In the genomic region with DNA sequence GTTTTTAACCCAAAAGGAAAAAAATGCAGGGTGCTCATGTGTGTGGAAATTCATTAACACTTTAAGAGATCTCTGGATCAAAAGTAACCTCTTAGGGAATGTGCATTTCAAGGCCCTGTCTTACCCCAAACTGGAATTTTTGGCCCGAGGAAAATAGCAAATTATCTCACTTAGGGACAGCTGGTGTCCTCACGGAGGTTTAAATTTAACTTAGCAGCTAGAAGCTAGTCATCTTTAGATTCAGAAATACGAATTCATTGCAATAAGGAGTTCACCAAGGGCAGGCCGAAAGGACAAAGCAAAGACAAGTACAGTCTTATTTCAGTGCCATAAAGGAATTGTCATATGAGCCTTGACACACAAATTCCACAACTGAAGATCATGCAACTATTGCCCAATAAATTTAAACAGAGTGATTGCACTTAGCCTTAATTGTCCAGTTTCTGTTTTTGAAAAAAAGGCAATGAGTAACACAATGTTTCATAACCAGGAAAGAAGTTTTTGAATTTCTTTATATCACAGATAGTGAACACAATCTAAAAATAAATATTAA, we compare ENCODE assay signal across 12 cellular contexts. TPM values are rescaled to one million over a fixed set of nuclear protein-coding genes. Genes with fewer than 3 reads are reported as not detected.
DNase-seq lines count a peak whose midpoint lies in the region; ATAC-seq and TF ChIP-seq lines count a peak whose summit lies in the region.
"Had no signal": no experiment of that assay in that cellular context is flagged by ENCODE, and none has a peak within 500 bp of the region (broad histone marks: within the 10 kb centered on the region; RNA-seq: fewer than 3 reads in every experiment).

No MANE protein-coding gene starts in this region.

- DNase-seq in HCEC 1CT (peak; percentile 95), adipocyte (ENCODE audit: low read depth) (peak; percentile 90), right atrium auricular region (ENCODE audit: low spot score) (no peak), stomach (no peak), cerebellar nuclear complex (lab: John Stamatoyannopoulos, UW) (no peak), NCI-H187 treated with DMSO at 0.1 percent for 48 hours (lab: John Stamatoyannopoulos, UW) (no peak)
- no peak for DNase-seq in CD4-positive, alpha-beta T cell
- no peak for DNase-seq in CD8-positive, alpha-beta T cell
- DNase-seq: occipital lobe; stimulated activated naive CD4-positive, alpha-beta T cell had no signal

- H3K27me3 ChIP-seq in adipocyte (replicated peaks; ENCODE audit: control insufficient read depth, insufficient read depth, low read length) (no peaks in the 10 kb centered on the region), right atrium auricular region (no peaks in the 10 kb centered on the region), stomach (no peaks in the 10 kb centered on the region)
- no peaks in the 10 kb centered on the region for H3K27me3 ChIP-seq in CD4-positive, alpha-beta T cell (ENCODE audit: control insufficient read depth, insufficient read depth, low read length)
- no peaks in the 10 kb centered on the region for H3K27me3 ChIP-seq in CD8-positive, alpha-beta T cell (ENCODE audit: insufficient read depth, low read length)

- POLR2A ChIA-PET in CD4-positive, alpha-beta T cell (lab: Charles Lee): no interaction called here
- POLR2A ChIA-PET in CD8-positive, alpha-beta T cell (lab: Charles Lee): no interaction called here

- TF ChIP-seq CTCF in right atrium auricular region (IDR thresholded peaks at IDR 0.05) (no peak), stomach (IDR thresholded peaks at IDR 0.05) (no peak)
- TF ChIP-seq CTCF in CD4-positive, alpha-beta T cell (IDR thresholded peaks at IDR 0.05): no peak
- no peak for TF ChIP-seq CTCF in CD8-positive, alpha-beta T cell (IDR thresholded peaks at IDR 0.05)

- TF ChIP-seq EP300 in stomach (IDR thresholded peaks at IDR 0.05): no peak

- peak overlapping the region; percentile 78 for H3K9ac ChIP-seq in adipocyte (ENCODE audit: low read length)

- WGBS in stomach, 5 donors: 68 to 78% (median 75%) methylated on average over 4 of the region's 4 CpGs

- H3K4me1 Mint-ChIP-seq in CD4-positive, alpha-beta T cell (ENCODE audit: low read depth): no peaks in the 10 kb centered on the region
- no peaks in the 10 kb centered on the region for H3K4me1 Mint-ChIP-seq in CD8-positive, alpha-beta T cell (ENCODE audit: low read depth)

- H3K27ac Mint-ChIP-seq in CD4-positive, alpha-beta T cell: no peak overlapping the region
- H3K27ac Mint-ChIP-seq in CD8-positive, alpha-beta T cell: no peak overlapping the region

- intact Hi-C loops in stomach (cut with DNase I; ENCODE audit: low total_unique reads): no loop called here
- intact Hi-C loops in CD4-positive, alpha-beta T cell (cut with DNase I, micrococcal nuclease): no loop called here
- intact Hi-C loops in CD8-positive, alpha-beta T cell (cut with DNase I, micrococcal nuclease): no loop called here

- peaks cover 9% of the 10 kb centered on the region for H3K9me3 Mint-ChIP-seq in CD4-positive, alpha-beta T cell
- peaks cover 3% of the 10 kb centered on the region for H3K9me3 Mint-ChIP-seq in CD8-positive, alpha-beta T cell

- no peak overlapping the region for H3K4me3 ChIP-seq in adipocyte (ENCODE audit: low read length)
- H3K4me3 ChIP-seq in right atrium auricular region: no peak overlapping the region
- no peak overlapping the region for H3K4me3 ChIP-seq in stomach
- no peak overlapping the region for H3K4me3 ChIP-seq in CD8-positive, alpha-beta T cell (ENCODE audit: low read depth, low read length)
- H3K4me3 ChIP-seq: K562 had no signal

- ATAC-seq in CD4-positive, alpha-beta T cell (ENCODE audit: poor library complexity): no peak
- no peak for ATAC-seq in CD8-positive, alpha-beta T cell
- ATAC-seq: K562 had no signal

- peaks cover 21% of the 10 kb centered on the region for H3K4me1 ChIP-seq in adipocyte (ENCODE audit: control insufficient read depth, insufficient read depth, low read length)
- peaks cover 0 to 17% of the 10 kb centered on the region in 2 donors for H3K4me1 ChIP-seq in right atrium auricular region
- peaks cover 8 to 32% (median 17%) of the 10 kb centered on the region in 4 donors for H3K4me1 ChIP-seq in stomach
- no peaks in the 10 kb centered on the region for H3K4me1 ChIP-seq in CD8-positive, alpha-beta T cell (ENCODE audit: insufficient read depth, low read length)

- no peaks in the 10 kb centered on the region for H3K27me3 Mint-ChIP-seq in CD4-positive, alpha-beta T cell
- no peaks in the 10 kb centered on the region for H3K27me3 Mint-ChIP-seq in CD8-positive, alpha-beta T cell (ENCODE audit: low read depth)

- peak overlapping the region; percentile 12 to 57 for H3K27ac ChIP-seq in right atrium auricular region
- peak overlapping the region in 4 of 5 donors; percentile 38 to 71 (median 56) for H3K27ac ChIP-seq in stomach
- no peak overlapping the region for H3K27ac ChIP-seq in CD4-positive, alpha-beta T cell (ENCODE audit: low read depth, low read length)
- no peak overlapping the region for H3K27ac ChIP-seq in CD8-positive, alpha-beta T cell (ENCODE audit: low read depth, low read length)

- CTCF ChIA-PET in CD4-positive, alpha-beta T cell (lab: Charles Lee): no interaction called here
- CTCF ChIA-PET in CD8-positive, alpha-beta T cell (lab: Charles Lee): no interaction called here

- TF ChIP-seq POLR2A in stomach (IDR thresholded peaks at IDR 0.05): no peak

- H3K36me3 Mint-ChIP-seq in CD4-positive, alpha-beta T cell (ENCODE audit: low read depth): no peaks in the 10 kb centered on the region
- no peaks in the 10 kb centered on the region for H3K36me3 Mint-ChIP-seq in CD8-positive, alpha-beta T cell

- no peak overlapping the region for H3K4me3 Mint-ChIP-seq in CD4-positive, alpha-beta T cell
- no peak overlapping the region for H3K4me3 Mint-ChIP-seq in CD8-positive, alpha-beta T cell

- H3K36me3 ChIP-seq in adipocyte (ENCODE audit: control insufficient read depth, insufficient read depth, low read length, severe bottlenecking) (no peaks in the 10 kb centered on the region), right atrium auricular region (no peaks in the 10 kb centered on the region), stomach (no peaks in the 10 kb centered on the region)
- H3K36me3 ChIP-seq in CD8-positive, alpha-beta T cell (ENCODE audit: insufficient read depth, low read length): no peaks in the 10 kb centered on the region

- H3K9me3 ChIP-seq in adipocyte (ENCODE audit: control insufficient read depth, low read length): peaks cover 11% of the 10 kb centered on the region
- no peaks in the 10 kb centered on the region for H3K9me3 ChIP-seq in right atrium auricular region
- no peaks in the 10 kb centered on the region for H3K9me3 ChIP-seq in stomach
- H3K9me3 ChIP-seq in CD4-positive, alpha-beta T cell (ENCODE audit: control insufficient read depth, low read length): peaks cover 3% of the 10 kb centered on the region
- no peaks in the 10 kb centered on the region for H3K9me3 ChIP-seq in CD8-positive, alpha-beta T cell (ENCODE audit: low read length)

RNA-seq across cellular contexts. Expression of a gene that starts 22.4 kb away (rescaled TPM):
- total RNA-seq in right atrium auricular region (10 to 100 TPM; 58.3 to 61.6 TPM), stomach (100 to 1,000 TPM in 3 of 5 donors, 10 to 100 TPM in 2; 45.9 to 344 (median 103) TPM)
- polyA plus RNA-seq in stomach: 1 to 10 TPM; 4.5 to 7.9 (median 5.6) TPM
- total RNA-seq in CD4-positive, alpha-beta T cell: under 1 TPM; 0.08 TPM
- not detected for total RNA-seq in CD8-positive, alpha-beta T cell
- total RNA-seq: OCI-LY7 had no signal

Comparison
In these comparisons a context has a peak if more than half of its experiments do, and no peak if none do; other contexts are left out.
1. DNase-seq: peak in HCEC 1CT (single experiment) and adipocyte (single experiment); none in right atrium auricular region (single experiment), stomach (single experiment), CD4-positive, alpha-beta T cell (0 of 10), CD8-positive, alpha-beta T cell (0 of 7), cerebellar nuclear complex (0 of 2) and NCI-H187 treated with DMSO at 0.1 percent for 48 hours (single experiment).
2. H3K27ac ChIP-seq: peak in right atrium auricular region (2 of 2) and stomach (4 of 5); none in CD4-positive, alpha-beta T cell (single experiment) and CD8-positive, alpha-beta T cell (single experiment).
3. RNA of a gene that starts 22.4 kb away (total RNA-seq): 45.9 to 344 TPM in stomach and 58.3 to 61.6 TPM in right atrium auricular region; 0.08 TPM in CD4-positive, alpha-beta T cell and not detected in CD8-positive, alpha-beta T cell; every median in the first group is over 10 times any median in the second.